Comparison of ENCODE assay signal across 10 cellular contexts in the genomic region with DNA sequence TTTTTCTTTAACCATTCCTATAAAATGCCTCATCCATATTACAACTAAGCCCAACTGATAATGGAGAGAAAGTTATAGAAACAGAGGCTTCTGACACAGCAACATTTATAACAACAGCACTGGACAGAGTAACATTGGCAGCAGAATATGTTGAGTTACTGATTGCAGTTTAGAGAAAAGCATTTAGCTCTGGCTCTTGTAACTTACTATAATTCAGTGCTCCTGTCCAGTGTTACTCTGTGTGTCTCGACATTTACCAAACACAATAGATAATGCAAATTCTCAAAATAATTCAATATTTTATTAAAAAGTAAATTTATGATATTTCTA.
"Had no signal": no experiment of that assay in that cellular context is flagged by ENCODE, and none has a peak within 500 bp of the region (broad histone marks: within the 10 kb centered on the region; RNA-seq: fewer than 3 reads in every experiment).

No MANE protein-coding gene starts in this region.

- H3K4me1 ChIP-seq: upper lobe of right lung had no signal

- H3K27ac ChIP-seq: pancreas, stomach, thoracic aorta, upper lobe of right lung had no signal

- H3K36me3 ChIP-seq: pancreas, stomach, thoracic aorta, upper lobe of right lung had no signal

- H3K27me3 ChIP-seq: pancreas, stomach, upper lobe of right lung had no signal

- ATAC-seq: upper lobe of right lung had no signal

- H3K4me3 ChIP-seq: pancreas, stomach, thoracic aorta, upper lobe of right lung had no signal

- DNase-seq: activated CD4-positive, alpha-beta T cell treated with anti-CD3 and anti-CD28 coated beads, Interleukin-2, amount 10 ng/mL, durations not matched to agents 7 days and 5 days; activated CD8-positive, alpha-beta memory T cell treated with anti-CD3 and anti-CD28 coated beads for 24 hours; activated gamma-delta T cell treated with Interleukin-2 at 50 U/mL for 16 hours; cerebellar nuclear complex; pancreas; stimulated activated CD4-positive, alpha-beta T cell treated with anti-CD3 and anti-CD28 coated beads, Interleukin-12 subunit alpha, Interleukin-12 subunit beta, amount 100 ng/mL, for 4 hours; stimulated activated CD4-positive, alpha-beta T cell treated with anti-CD3 and anti-CD28 coated beads, Interleukin-2, amount 100 ng/mL, for 24 hours; stomach; upper lobe of right lung had no signal

- H3K9me3 ChIP-seq: pancreas, stomach, thoracic aorta, upper lobe of right lung had no signal
